In genomic region chr21:45912611-45913415, GRCh38 we compare ENCODE assay signal across 26 cellular contexts.
"Had no signal": no experiment of that assay in that cellular context is flagged by ENCODE, and none has a peak within 500 bp of the region (broad histone marks: within the 10 kb centered on the region; RNA-seq: fewer than 3 reads in every experiment).

No MANE protein-coding gene starts in this region.

- DNase-seq: central memory CD4-positive, alpha-beta T cell; effector memory CD8-positive, alpha-beta T cell; erythroblast; foreskin fibroblast; hippocampal formation; kidney glomerular epithelial cell; naive B cell; sigmoid colon; stimulated activated CD4-positive, alpha-beta T cell treated with anti-CD3 and anti-CD28 coated beads, Interleukin-2, amount 100 ng/mL, for 24 hours; stimulated activated CD4-positive, alpha-beta T cell treated with anti-CD3 and anti-CD28 coated beads, Interleukin-4, amount 100 ng/mL, for 24 hours; stimulated activated naive CD8-positive, alpha-beta T cell treated with anti-CD3 and anti-CD28 coated beads, Interleukin-15, Interleukin-2, amounts not matched to agents 100 U/mL and 50 U/mL, for 24 hours had no signal

- H3K4me3 ChIP-seq: coronary artery, gastroesophageal sphincter, heart left ventricle, lung, mucosa of descending colon, prostate gland, right atrium auricular region, sigmoid colon, thoracic aorta, tibial nerve, upper lobe of left lung had no signal

- H3K27ac ChIP-seq: coronary artery, gastroesophageal sphincter, heart left ventricle, prostate gland, right atrium auricular region, sigmoid colon, thoracic aorta, tibial nerve, upper lobe of left lung had no signal

- ATAC-seq: effector memory CD8-positive, alpha-beta T cell; gastroesophageal sphincter; heart left ventricle; mucosa of descending colon; natural killer cell treated with Interleukin-12 subunit alpha and Interleukin-12 subunit beta and Interleukin-15 and Interleukin-18, amount 100 ng/mL, for 72 hours; stimulated activated effector memory CD8-positive, alpha-beta T cell treated with anti-CD3 and anti-CD28 coated beads, Interleukin-12 subunit alpha, Interleukin-12 subunit beta, amount 100 ng/mL, for 72 hours; stimulated activated naive CD8-positive, alpha-beta T cell treated with anti-CD3 and anti-CD28 coated beads, Interleukin-15, Interleukin-2, amounts not matched to agents 100 U/mL and 50 U/mL, for 24 hours had no signal

- H3K27me3 ChIP-seq: gastroesophageal sphincter, heart left ventricle, right atrium auricular region, sigmoid colon, tibial nerve, upper lobe of left lung had no signal

- H3K9me3 ChIP-seq: gastroesophageal sphincter, heart left ventricle, mucosa of descending colon, prostate gland, right atrium auricular region, sigmoid colon, thoracic aorta, tibial nerve, upper lobe of left lung had no signal

- H3K36me3 ChIP-seq: gastroesophageal sphincter, heart left ventricle, prostate gland, right atrium auricular region, sigmoid colon, thoracic aorta, upper lobe of left lung had no signal

- H3K4me1 ChIP-seq: prostate gland, upper lobe of left lung had no signal

- FAIRE-seq: endometrium, islet of Langerhans, urothelium cell line had no signal
